2 cellular contexts compared by ENCODE assay signal in the genomic region with DNA sequence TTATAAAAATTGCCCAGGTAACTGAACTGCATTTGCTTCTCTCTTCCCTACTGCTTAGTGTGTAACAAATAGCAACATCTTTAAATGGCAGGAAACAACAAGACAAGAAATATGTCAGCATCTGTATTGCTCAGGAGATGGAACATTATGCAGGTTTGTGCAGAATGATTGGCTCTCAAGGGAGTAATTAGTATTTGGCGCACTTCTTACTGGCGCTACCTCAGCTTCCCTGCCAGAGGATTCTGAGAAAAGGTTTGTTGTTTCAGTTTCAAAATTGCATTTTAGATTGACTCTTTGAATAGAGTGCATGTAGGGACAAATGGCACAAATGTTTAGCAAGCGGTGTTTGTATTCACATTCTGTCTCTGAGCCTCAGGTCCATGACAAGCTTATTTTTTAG.
A peak's percentile ranks its signal among the peaks of the same experiment; 100 is the strongest.
TF ChIP-seq lines count a peak whose summit lies in the region.

No MANE protein-coding gene starts in this region.

TF ChIP-seq in liver, 16 proteins besides CTCF, POLR2A, EP300 and RAD21 (continued from another document):
- TF ChIP-seq, protein P1, sequence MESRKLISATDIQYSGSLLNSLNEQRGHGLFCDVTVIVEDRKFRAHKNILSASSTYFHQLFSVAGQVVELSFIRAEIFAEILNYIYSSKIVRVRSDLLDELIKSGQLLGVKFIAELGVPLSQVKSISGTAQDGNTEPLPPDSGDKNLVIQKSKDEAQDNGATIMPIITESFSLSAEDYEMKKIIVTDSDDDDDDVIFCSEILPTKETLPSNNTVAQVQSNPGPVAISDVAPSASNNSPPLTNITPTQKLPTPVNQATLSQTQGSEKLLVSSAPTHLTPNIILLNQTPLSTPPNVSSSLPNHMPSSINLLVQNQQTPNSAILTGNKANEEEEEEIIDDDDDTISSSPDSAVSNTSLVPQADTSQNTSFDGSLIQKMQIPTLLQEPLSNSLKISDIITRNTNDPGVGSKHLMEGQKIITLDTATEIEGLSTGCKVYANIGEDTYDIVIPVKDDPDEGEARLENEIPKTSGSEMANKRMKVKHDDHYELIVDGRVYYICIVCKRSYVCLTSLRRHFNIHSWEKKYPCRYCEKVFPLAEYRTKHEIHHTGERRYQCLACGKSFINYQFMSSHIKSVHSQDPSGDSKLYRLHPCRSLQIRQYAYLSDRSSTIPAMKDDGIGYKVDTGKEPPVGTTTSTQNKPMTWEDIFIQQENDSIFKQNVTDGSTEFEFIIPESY (IDR thresholded peaks at IDR 0.05) = no peak
- TF ChIP-seq HNF4A (conservative IDR thresholded peaks at IDR 0.05) (peak in 1 of 2 donors; percentile 29), SP1 (IDR thresholded peaks at IDR 0.05) (peak; percentile 39), NR2F2 (IDR thresholded peaks at IDR 0.05) (no peak), FOXA2 (IDR thresholded peaks at IDR 0.05) (no peak), YY1 (IDR thresholded peaks at IDR 0.05) (no peak), JUND (IDR thresholded peaks at IDR 0.05) (no peak), TAF1 (conservative IDR thresholded peaks at IDR 0.05) (no peak), FOXA1 (IDR thresholded peaks at IDR 0.05) (no peak), GABPA (IDR thresholded peaks at IDR 0.05 in 1 of 2, conservative IDR thresholded peaks at IDR 0.05 in 1 of 2) (no peak), HNF4G (IDR thresholded peaks at IDR 0.05) (no peak), EGR1 (IDR thresholded peaks at IDR 0.05; ENCODE audit: low read depth in 2 of 2) (no peak)
- TF ChIP-seq, protein P2, sequence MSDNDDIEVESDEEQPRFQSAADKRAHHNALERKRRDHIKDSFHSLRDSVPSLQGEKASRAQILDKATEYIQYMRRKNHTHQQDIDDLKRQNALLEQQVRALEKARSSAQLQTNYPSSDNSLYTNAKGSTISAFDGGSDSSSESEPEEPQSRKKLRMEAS (IDR thresholded peaks at IDR 0.05) = no peak
- TF ChIP-seq, protein P3, sequence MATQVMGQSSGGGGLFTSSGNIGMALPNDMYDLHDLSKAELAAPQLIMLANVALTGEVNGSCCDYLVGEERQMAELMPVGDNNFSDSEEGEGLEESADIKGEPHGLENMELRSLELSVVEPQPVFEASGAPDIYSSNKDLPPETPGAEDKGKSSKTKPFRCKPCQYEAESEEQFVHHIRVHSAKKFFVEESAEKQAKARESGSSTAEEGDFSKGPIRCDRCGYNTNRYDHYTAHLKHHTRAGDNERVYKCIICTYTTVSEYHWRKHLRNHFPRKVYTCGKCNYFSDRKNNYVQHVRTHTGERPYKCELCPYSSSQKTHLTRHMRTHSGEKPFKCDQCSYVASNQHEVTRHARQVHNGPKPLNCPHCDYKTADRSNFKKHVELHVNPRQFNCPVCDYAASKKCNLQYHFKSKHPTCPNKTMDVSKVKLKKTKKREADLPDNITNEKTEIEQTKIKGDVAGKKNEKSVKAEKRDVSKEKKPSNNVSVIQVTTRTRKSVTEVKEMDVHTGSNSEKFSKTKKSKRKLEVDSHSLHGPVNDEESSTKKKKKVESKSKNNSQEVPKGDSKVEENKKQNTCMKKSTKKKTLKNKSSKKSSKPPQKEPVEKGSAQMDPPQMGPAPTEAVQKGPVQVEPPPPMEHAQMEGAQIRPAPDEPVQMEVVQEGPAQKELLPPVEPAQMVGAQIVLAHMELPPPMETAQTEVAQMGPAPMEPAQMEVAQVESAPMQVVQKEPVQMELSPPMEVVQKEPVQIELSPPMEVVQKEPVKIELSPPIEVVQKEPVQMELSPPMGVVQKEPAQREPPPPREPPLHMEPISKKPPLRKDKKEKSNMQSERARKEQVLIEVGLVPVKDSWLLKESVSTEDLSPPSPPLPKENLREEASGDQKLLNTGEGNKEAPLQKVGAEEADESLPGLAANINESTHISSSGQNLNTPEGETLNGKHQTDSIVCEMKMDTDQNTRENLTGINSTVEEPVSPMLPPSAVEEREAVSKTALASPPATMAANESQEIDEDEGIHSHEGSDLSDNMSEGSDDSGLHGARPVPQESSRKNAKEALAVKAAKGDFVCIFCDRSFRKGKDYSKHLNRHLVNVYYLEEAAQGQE (IDR thresholded peaks at IDR 0.05) = no peak

TF ChIP-seq in K562, 482 proteins besides CTCF, POLR2A, EP300 and RAD21 (continued from another document):
- TF ChIP-seq, protein P4, sequence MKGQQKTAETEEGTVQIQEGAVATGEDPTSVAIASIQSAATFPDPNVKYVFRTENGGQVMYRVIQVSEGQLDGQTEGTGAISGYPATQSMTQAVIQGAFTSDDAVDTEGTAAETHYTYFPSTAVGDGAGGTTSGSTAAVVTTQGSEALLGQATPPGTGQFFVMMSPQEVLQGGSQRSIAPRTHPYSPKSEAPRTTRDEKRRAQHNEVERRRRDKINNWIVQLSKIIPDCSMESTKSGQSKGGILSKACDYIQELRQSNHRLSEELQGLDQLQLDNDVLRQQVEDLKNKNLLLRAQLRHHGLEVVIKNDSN (CRISPR knock-in tag; IDR thresholded peaks at IDR 0.05) = no peak
- no peak for TF ChIP-seq ESRRA (IDR thresholded peaks at IDR 0.05; ENCODE audit: borderline replicate concordance, low read depth)
- TF ChIP-seq, protein P1 (CRISPR knock-in tag; IDR thresholded peaks at IDR 0.05) = 0 out of 2 replicates have a peak, but pooled peaks have one; percentile 12
